In the genomic region with DNA sequence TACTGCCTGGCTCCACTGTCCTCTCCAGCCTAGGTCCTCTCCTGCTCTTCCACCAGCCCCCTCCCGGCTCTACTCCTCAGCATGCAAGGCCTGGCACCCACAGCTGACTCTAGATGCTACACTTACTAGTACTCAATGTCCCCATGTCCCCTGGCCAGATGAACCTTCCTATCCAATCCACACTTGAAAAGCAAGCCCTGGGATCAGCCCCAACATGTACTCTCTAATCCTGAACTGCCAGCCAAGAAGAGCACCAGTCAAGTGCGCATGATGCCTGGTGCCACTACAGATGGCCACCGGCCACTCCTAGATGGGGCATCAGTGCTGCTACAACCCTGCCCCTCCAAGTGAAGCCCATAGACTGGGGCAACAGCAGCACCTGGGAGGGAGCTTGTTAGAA, we compare ENCODE assay signal across 18 cellular contexts.
DNase-seq lines count a peak whose midpoint lies in the region; ATAC-seq and TF ChIP-seq lines count a peak whose summit lies in the region.
"Had no signal": no experiment of that assay in that cellular context is flagged by ENCODE, and none has a peak within 500 bp of the region (broad histone marks: within the 10 kb centered on the region; RNA-seq: fewer than 3 reads in every experiment).

No MANE protein-coding gene starts in this region.

- H3K36me3 ChIP-seq in left ventricle myocardium inferior (peaks cover 13% of the 10 kb centered on the region), upper lobe of right lung (no peaks in the 10 kb centered on the region), GM23338 (ENCODE audit: insufficient read depth) (no peaks in the 10 kb centered on the region)

- H3K4me3 Mint-ChIP-seq in brain (no peak overlapping the region), GM23338 (no peak overlapping the region)

- H2AFZ ChIP-seq in GM23338: no peak overlapping the region
- H2AFZ ChIP-seq: PC-9 had no signal

- H3K9me3 ChIP-seq in left ventricle myocardium inferior (replicated peaks) (no peaks in the 10 kb centered on the region), upper lobe of right lung (no peaks in the 10 kb centered on the region)

- no peak for DNase-seq in Right ventricle myocardium superior
- no peak for DNase-seq in cardiac septum (ENCODE audit: low spot score)
- peak; percentile 25 for DNase-seq in left ventricle myocardium inferior
- no peak for DNase-seq in upper lobe of right lung
- DNase-seq in SKM-1 treated with dmso at 0.1 percent for 144 hours (lab: John Stamatoyannopoulos, UW; ENCODE audit: unreplicated experiment): no peak
- no peak for DNase-seq in retina
- DNase-seq in GM23338 (ENCODE audit: low spot score): no peak
- DNase-seq: DMS53, GOT3, HCEC 1CT, NCI-H2029, NCI-H526 treated with DMSO at 0.1 percent for 48 hours, PC-9, RPMI8226, SHP77 treated with DMSO at 0.1 percent for 48 hours had no signal

- H3K4me3 ChIP-seq in left ventricle myocardium inferior (no peak overlapping the region), upper lobe of right lung (no peak overlapping the region), GM23338 (no peak overlapping the region)
- H3K4me3 ChIP-seq: K562, PC-9, SK-N-MC had no signal

- TF ChIP-seq CTCF in brain (conservative IDR thresholded peaks at IDR 0.05) (no peak), left ventricle myocardium inferior (IDR thresholded peaks at IDR 0.05; ENCODE audit: borderline replicate concordance) (no peak), upper lobe of right lung (IDR thresholded peaks at IDR 0.05) (no peak), GM23338 (conservative IDR thresholded peaks at IDR 0.05; ENCODE audit: low read depth in 2 of 2) (no peak)

- ATAC-seq in Right ventricle myocardium superior (ENCODE audit: poor library complexity): peak; percentile 92
- peak; percentile 24 for ATAC-seq in upper lobe of right lung
- ATAC-seq in GM23338: no peak
- ATAC-seq: K562 had no signal

- H3K4me1 Mint-ChIP-seq in brain: peaks cover 26% of the 10 kb centered on the region
- H3K4me1 Mint-ChIP-seq in GM23338: peaks cover 7% of the 10 kb centered on the region

- H3K27ac Mint-ChIP-seq in brain (peak overlapping the region in 3 of 5 experiments; percentile 13 to 49 (median 22)), GM23338 (no peak overlapping the region)

- H3K27me3 ChIP-seq in left ventricle myocardium inferior (ENCODE audit: low read depth): no peaks in the 10 kb centered on the region
- H3K27me3 ChIP-seq in upper lobe of right lung: no peaks in the 10 kb centered on the region
- no peaks in the 10 kb centered on the region for H3K27me3 ChIP-seq in GM23338 (ENCODE audit: insufficient read depth)

- H3K4me2 ChIP-seq in GM23338: no peak overlapping the region
- H3K4me2 ChIP-seq: PC-9 had no signal

- H3K27ac ChIP-seq in left ventricle myocardium inferior (replicated peaks) (no peak overlapping the region), upper lobe of right lung (no peak overlapping the region), GM23338 (ENCODE audit: low read depth) (no peak overlapping the region)
- H3K27ac ChIP-seq: PC-9, SK-N-MC had no signal

- no peaks in the 10 kb centered on the region for H3K79me2 ChIP-seq in GM23338 (replicated peaks; ENCODE audit: insufficient read depth)

- no peaks in the 10 kb centered on the region for H4K20me1 ChIP-seq in GM23338 (replicated peaks; ENCODE audit: insufficient read depth)

- H3K27me3 Mint-ChIP-seq in brain: no peaks in the 10 kb centered on the region
- H3K27me3 Mint-ChIP-seq in GM23338 (ENCODE audit: insufficient read depth, low read depth, poor library complexity): peaks cover 2% of the 10 kb centered on the region

- intact Hi-C loops in Right ventricle myocardium superior (cut with DNase I) (no loop called here), cardiac septum (cut with DNase I) (no loop called here), left ventricle myocardium inferior (cut with micrococcal nuclease) (no loop called here), upper lobe of right lung (cut with DNase I) (no loop called here)

- H3K4me1 ChIP-seq in left ventricle myocardium inferior: no peaks in the 10 kb centered on the region
- H3K4me1 ChIP-seq in upper lobe of right lung: no peaks in the 10 kb centered on the region
- H3K4me1 ChIP-seq in GM23338 (ENCODE audit: insufficient read depth): peaks cover 4% of the 10 kb centered on the region; the same call in 1 of the 2 replicates

- H3K36me3 Mint-ChIP-seq in brain (peaks cover 88% of the 10 kb centered on the region), GM23338 (ENCODE audit: low read depth) (peaks cover 5% of the 10 kb centered on the region; the same call in 2 of the 3 replicates)

- H3K9me3 Mint-ChIP-seq in brain (peaks cover 7 to 26% (median 18%) of the 10 kb centered on the region in 5 experiments), GM23338 (no peaks in the 10 kb centered on the region; the same call in 1 of the 3 replicates)

- no peaks in the 10 kb centered on the region for H3F3A ChIP-seq in GM23338 (replicated peaks; ENCODE audit: low read depth)

- no peaks in the 10 kb centered on the region for H3K9me2 ChIP-seq in GM23338 (ENCODE audit: insufficient read depth)

TF ChIP-seq in GM23338, 12 proteins besides CTCF, POLR2A, EP300 and RAD21 (continues in another document):
- TF ChIP-seq ZNF114 (CRISPR knock-in tag; IDR thresholded peaks at IDR 0.05): no peak
- TF ChIP-seq EZH2 (IDR thresholded peaks at IDR 0.05; ENCODE audit: low read depth, unreplicated experiment): no peak
- TF ChIP-seq, protein P1, sequence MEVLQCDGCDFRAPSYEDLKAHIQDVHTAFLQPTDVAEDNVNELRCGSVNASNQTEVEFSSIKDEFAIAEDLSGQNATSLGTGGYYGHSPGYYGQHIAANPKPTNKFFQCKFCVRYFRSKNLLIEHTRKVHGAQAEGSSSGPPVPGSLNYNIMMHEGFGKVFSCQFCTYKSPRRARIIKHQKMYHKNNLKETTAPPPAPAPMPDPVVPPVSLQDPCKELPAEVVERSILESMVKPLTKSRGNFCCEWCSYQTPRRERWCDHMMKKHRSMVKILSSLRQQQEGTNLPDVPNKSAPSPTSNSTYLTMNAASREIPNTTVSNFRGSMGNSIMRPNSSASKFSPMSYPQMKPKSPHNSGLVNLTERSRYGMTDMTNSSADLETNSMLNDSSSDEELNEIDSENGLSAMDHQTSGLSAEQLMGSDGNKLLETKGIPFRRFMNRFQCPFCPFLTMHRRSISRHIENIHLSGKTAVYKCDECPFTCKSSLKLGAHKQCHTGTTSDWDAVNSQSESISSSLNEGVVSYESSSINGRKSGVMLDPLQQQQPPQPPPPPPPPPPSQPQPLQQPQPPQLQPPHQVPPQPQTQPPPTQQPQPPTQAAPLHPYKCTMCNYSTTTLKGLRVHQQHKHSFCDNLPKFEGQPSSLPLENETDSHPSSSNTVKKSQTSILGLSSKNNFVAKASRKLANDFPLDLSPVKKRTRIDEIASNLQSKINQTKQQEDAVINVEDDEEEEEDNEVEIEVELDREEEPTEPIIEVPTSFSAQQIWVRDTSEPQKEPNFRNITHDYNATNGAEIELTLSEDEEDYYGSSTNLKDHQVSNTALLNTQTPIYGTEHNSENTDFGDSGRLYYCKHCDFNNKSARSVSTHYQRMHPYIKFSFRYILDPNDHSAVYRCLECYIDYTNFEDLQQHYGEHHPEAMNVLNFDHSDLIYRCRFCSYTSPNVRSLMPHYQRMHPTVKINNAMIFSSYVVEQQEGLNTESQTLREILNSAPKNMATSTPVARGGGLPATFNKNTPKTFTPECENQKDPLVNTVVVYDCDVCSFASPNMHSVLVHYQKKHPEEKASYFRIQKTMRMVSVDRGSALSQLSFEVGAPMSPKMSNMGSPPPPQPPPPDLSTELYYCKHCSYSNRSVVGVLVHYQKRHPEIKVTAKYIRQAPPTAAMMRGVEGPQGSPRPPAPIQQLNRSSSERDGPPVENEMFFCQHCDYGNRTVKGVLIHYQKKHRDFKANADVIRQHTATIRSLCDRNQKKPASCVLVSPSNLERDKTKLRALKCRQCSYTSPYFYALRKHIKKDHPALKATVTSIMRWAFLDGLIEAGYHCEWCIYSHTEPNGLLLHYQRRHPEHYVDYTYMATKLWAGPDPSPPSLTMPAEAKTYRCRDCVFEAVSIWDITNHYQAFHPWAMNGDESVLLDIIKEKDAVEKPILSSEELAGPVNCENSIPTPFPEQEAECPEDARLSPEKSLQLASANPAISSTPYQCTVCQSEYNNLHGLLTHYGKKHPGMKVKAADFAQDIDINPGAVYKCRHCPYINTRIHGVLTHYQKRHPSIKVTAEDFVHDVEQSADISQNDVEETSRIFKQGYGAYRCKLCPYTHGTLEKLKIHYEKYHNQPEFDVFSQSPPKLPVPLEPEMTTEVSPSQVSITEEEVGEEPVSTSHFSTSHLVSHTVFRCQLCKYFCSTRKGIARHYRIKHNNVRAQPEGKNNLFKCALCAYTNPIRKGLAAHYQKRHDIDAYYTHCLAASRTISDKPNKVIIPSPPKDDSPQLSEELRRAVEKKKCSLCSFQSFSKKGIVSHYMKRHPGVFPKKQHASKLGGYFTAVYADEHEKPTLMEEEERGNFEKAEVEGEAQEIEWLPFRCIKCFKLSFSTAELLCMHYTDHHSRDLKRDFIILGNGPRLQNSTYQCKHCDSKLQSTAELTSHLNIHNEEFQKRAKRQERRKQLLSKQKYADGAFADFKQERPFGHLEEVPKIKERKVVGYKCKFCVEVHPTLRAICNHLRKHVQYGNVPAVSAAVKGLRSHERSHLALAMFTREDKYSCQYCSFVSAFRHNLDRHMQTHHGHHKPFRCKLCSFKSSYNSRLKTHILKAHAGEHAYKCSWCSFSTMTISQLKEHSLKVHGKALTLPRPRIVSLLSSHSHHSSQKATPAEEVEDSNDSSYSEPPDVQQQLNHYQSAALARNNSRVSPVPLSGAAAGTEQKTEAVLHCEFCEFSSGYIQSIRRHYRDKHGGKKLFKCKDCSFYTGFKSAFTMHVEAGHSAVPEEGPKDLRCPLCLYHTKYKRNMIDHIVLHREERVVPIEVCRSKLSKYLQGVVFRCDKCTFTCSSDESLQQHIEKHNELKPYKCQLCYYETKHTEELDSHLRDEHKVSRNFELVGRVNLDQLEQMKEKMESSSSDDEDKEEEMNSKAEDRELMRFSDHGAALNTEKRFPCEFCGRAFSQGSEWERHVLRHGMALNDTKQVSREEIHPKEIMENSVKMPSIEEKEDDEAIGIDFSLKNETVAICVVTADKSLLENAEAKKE (CRISPR knock-in tag; IDR thresholded peaks at IDR 0.05): no peak
- no peak for TF ChIP-seq STAT1 (IDR thresholded peaks at IDR 0.05; ENCODE audit: unreplicated experiment)
- TF ChIP-seq, protein P2, sequence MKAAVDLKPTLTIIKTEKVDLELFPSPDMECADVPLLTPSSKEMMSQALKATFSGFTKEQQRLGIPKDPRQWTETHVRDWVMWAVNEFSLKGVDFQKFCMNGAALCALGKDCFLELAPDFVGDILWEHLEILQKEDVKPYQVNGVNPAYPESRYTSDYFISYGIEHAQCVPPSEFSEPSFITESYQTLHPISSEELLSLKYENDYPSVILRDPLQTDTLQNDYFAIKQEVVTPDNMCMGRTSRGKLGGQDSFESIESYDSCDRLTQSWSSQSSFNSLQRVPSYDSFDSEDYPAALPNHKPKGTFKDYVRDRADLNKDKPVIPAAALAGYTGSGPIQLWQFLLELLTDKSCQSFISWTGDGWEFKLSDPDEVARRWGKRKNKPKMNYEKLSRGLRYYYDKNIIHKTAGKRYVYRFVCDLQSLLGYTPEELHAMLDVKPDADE (IDR thresholded peaks at IDR 0.05): no peak
